In the genomic region with DNA sequence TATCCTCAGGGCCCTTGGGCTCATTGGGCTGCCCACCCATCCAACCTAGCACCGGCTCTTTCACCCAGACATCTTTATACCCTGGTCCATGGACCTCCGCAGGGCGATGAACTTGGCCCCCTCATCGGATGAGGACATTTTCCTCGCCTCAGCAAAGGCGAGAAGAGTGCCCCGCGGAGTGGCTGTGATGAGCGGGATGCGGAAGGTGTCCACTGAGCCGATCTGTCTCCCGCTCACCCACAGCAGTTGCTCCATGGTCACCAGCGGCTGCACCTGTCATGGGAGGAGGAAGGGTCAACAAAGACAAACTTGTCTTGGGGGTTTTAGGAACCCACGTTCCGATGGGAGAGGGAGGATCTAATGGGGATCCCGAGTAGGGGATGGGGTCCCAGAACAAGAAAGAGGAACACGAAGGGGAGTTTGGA, we compare ENCODE assay signal across 1 cellular context.
A peak's percentile ranks its signal among the peaks of the same experiment; 100 is the strongest.
TF ChIP-seq lines count a peak whose summit lies in the region.

No MANE protein-coding gene starts in this region.

TF ChIP-seq in K562, 482 proteins besides CTCF, POLR2A, EP300 and RAD21 (continued from another document):
- TF ChIP-seq, protein P1, sequence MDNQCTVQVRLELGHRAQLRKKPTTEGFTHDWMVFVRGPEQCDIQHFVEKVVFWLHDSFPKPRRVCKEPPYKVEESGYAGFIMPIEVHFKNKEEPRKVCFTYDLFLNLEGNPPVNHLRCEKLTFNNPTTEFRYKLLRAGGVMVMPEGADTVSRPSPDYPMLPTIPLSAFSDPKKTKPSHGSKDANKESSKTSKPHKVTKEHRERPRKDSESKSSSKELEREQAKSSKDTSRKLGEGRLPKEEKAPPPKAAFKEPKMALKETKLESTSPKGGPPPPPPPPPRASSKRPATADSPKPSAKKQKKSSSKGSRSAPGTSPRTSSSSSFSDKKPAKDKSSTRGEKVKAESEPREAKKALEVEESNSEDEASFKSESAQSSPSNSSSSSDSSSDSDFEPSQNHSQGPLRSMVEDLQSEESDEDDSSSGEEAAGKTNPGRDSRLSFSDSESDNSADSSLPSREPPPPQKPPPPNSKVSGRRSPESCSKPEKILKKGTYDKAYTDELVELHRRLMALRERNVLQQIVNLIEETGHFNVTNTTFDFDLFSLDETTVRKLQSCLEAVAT (IDR thresholded peaks at IDR 0.05): peak in 1 of 2 experiments; percentile 50; a peak in 2 of 4 replicates
- TF ChIP-seq ZNF445 (CRISPR knock-in tag; IDR thresholded peaks at IDR 0.05; ENCODE audit: low read depth) (no peak), PHB2 (IDR thresholded peaks at IDR 0.05; ENCODE audit: low read depth) (no peak), NCOA1 (IDR thresholded peaks at IDR 0.05; ENCODE audit: low read depth) (no peak; the same call in 1 of the 2 replicates), ZNF561 (CRISPR knock-in tag; conservative IDR thresholded peaks at IDR 0.05) (no peak), ILF3 (IDR thresholded peaks at IDR 0.05; ENCODE audit: borderline replicate concordance) (no peak), ZBTB1 (CRISPR knock-in tag; IDR thresholded peaks at IDR 0.05; ENCODE audit: borderline replicate concordance, low read depth) (no peak), POLR2G (IDR thresholded peaks at IDR 0.05; ENCODE audit: low read depth, low read length) (no peak), TEAD2 (tag; IDR thresholded peaks at IDR 0.05) (no peak)
- TF ChIP-seq, protein P2, sequence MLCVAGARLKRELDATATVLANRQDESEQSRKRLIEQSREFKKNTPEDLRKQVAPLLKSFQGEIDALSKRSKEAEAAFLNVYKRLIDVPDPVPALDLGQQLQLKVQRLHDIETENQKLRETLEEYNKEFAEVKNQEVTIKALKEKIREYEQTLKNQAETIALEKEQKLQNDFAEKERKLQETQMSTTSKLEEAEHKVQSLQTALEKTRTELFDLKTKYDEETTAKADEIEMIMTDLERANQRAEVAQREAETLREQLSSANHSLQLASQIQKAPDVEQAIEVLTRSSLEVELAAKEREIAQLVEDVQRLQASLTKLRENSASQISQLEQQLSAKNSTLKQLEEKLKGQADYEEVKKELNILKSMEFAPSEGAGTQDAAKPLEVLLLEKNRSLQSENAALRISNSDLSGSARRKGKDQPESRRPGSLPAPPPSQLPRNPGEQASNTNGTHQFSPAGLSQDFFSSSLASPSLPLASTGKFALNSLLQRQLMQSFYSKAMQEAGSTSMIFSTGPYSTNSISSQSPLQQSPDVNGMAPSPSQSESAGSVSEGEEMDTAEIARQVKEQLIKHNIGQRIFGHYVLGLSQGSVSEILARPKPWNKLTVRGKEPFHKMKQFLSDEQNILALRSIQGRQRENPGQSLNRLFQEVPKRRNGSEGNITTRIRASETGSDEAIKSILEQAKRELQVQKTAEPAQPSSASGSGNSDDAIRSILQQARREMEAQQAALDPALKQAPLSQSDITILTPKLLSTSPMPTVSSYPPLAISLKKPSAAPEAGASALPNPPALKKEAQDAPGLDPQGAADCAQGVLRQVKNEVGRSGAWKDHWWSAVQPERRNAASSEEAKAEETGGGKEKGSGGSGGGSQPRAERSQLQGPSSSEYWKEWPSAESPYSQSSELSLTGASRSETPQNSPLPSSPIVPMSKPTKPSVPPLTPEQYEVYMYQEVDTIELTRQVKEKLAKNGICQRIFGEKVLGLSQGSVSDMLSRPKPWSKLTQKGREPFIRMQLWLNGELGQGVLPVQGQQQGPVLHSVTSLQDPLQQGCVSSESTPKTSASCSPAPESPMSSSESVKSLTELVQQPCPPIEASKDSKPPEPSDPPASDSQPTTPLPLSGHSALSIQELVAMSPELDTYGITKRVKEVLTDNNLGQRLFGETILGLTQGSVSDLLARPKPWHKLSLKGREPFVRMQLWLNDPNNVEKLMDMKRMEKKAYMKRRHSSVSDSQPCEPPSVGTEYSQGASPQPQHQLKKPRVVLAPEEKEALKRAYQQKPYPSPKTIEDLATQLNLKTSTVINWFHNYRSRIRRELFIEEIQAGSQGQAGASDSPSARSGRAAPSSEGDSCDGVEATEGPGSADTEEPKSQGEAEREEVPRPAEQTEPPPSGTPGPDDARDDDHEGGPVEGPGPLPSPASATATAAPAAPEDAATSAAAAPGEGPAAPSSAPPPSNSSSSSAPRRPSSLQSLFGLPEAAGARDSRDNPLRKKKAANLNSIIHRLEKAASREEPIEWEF (CRISPR knock-in tag; IDR thresholded peaks at IDR 0.05): no peak
- TF ChIP-seq, protein P3, sequence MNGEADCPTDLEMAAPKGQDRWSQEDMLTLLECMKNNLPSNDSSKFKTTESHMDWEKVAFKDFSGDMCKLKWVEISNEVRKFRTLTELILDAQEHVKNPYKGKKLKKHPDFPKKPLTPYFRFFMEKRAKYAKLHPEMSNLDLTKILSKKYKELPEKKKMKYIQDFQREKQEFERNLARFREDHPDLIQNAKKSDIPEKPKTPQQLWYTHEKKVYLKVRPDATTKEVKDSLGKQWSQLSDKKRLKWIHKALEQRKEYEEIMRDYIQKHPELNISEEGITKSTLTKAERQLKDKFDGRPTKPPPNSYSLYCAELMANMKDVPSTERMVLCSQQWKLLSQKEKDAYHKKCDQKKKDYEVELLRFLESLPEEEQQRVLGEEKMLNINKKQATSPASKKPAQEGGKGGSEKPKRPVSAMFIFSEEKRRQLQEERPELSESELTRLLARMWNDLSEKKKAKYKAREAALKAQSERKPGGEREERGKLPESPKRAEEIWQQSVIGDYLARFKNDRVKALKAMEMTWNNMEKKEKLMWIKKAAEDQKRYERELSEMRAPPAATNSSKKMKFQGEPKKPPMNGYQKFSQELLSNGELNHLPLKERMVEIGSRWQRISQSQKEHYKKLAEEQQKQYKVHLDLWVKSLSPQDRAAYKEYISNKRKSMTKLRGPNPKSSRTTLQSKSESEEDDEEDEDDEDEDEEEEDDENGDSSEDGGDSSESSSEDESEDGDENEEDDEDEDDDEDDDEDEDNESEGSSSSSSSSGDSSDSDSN (IDR thresholded peaks at IDR 0.05; ENCODE audit: borderline replicate concordance in 1 of 2, low read depth in 2 of 2, low read length in 2 of 2): 0 out of 4 replicates have a peak, but pooled peaks of 1 of the 2 experiments have one; percentile 54
- TF ChIP-seq, protein P4, sequence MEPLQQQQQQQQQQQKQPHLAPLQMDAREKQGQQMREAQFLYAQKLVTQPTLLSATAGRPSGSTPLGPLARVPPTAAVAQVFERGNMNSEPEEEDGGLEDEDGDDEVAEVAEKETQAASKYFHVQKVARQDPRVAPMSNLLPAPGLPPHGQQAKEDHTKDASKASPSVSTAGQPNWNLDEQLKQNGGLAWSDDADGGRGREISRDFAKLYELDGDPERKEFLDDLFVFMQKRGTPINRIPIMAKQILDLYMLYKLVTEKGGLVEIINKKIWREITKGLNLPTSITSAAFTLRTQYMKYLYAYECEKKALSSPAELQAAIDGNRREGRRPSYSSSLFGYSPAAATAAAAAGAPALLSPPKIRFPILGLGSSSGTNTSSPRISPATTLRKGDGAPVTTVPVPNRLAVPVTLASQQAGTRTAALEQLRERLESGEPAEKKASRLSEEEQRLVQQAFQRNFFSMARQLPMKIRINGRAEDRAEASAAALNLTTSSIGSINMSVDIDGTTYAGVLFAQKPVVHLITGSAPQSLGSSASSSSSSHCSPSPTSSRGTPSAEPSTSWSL (CRISPR knock-in tag; IDR thresholded peaks at IDR 0.05; ENCODE audit: borderline replicate concordance): peak; percentile 59; the same call in 1 of the 2 replicates
- TF ChIP-seq, protein P5, sequence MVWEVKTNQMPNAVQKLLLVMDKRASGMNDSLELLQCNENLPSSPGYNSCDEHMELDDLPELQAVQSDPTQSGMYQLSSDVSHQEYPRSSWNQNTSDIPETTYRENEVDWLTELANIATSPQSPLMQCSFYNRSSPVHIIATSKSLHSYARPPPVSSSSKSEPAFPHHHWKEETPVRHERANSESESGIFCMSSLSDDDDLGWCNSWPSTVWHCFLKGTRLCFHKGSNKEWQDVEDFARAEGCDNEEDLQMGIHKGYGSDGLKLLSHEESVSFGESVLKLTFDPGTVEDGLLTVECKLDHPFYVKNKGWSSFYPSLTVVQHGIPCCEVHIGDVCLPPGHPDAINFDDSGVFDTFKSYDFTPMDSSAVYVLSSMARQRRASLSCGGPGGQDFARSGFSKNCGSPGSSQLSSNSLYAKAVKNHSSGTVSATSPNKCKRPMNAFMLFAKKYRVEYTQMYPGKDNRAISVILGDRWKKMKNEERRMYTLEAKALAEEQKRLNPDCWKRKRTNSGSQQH (CRISPR knock-in tag; IDR thresholded peaks at IDR 0.05): 0 out of 2 replicates have a peak, but pooled peaks have one; percentile 52
- TF ChIP-seq, protein P6, sequence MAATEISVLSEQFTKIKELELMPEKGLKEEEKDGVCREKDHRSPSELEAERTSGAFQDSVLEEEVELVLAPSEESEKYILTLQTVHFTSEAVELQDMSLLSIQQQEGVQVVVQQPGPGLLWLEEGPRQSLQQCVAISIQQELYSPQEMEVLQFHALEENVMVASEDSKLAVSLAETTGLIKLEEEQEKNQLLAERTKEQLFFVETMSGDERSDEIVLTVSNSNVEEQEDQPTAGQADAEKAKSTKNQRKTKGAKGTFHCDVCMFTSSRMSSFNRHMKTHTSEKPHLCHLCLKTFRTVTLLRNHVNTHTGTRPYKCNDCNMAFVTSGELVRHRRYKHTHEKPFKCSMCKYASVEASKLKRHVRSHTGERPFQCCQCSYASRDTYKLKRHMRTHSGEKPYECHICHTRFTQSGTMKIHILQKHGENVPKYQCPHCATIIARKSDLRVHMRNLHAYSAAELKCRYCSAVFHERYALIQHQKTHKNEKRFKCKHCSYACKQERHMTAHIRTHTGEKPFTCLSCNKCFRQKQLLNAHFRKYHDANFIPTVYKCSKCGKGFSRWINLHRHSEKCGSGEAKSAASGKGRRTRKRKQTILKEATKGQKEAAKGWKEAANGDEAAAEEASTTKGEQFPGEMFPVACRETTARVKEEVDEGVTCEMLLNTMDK (IDR thresholded peaks at IDR 0.05; ENCODE audit: borderline replicate concordance, insufficient read depth, low read depth, low read length, poor library complexity, severe bottlenecking): no peak
TF ChIP-seq in K562: peak in this region for 36.
